Comparison of ENCODE assay signal across 1 cellular context in the genomic region with DNA sequence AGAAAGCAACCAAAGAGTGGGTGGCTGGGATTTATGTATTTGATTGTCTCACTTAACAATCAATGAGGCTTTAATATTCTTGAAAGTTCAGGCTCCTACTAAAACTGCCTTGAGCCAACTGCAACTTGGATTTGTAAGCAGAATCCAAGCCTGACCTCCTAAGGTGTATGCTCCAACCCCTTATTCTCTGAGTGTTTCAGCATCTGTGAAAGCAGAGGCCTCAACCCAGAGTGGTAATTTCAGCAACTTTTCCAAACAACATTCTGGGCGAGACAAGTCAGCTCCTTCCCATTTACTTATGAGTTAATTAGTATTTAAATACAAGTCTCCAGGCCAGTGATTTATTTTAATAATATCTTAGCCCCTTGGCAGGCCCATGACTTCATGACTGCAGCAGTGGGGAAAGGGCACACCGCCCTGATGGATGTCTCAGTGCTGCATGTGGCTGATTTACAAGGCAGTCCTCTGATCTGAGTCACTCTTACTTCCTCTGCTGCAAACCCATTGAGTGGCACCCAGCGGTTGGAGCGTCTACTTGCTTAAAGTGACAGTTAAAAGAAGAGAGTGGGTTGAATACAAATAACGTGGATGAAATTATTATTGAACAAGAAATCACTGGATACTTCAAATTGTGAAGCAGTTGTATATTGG.
TF ChIP-seq lines count a peak whose summit lies in the region.

No MANE protein-coding gene starts in this region.

TF ChIP-seq in GM23338, 12 proteins besides CTCF, POLR2A, EP300 and RAD21 (continued from another document):
- TF ChIP-seq, protein P1, sequence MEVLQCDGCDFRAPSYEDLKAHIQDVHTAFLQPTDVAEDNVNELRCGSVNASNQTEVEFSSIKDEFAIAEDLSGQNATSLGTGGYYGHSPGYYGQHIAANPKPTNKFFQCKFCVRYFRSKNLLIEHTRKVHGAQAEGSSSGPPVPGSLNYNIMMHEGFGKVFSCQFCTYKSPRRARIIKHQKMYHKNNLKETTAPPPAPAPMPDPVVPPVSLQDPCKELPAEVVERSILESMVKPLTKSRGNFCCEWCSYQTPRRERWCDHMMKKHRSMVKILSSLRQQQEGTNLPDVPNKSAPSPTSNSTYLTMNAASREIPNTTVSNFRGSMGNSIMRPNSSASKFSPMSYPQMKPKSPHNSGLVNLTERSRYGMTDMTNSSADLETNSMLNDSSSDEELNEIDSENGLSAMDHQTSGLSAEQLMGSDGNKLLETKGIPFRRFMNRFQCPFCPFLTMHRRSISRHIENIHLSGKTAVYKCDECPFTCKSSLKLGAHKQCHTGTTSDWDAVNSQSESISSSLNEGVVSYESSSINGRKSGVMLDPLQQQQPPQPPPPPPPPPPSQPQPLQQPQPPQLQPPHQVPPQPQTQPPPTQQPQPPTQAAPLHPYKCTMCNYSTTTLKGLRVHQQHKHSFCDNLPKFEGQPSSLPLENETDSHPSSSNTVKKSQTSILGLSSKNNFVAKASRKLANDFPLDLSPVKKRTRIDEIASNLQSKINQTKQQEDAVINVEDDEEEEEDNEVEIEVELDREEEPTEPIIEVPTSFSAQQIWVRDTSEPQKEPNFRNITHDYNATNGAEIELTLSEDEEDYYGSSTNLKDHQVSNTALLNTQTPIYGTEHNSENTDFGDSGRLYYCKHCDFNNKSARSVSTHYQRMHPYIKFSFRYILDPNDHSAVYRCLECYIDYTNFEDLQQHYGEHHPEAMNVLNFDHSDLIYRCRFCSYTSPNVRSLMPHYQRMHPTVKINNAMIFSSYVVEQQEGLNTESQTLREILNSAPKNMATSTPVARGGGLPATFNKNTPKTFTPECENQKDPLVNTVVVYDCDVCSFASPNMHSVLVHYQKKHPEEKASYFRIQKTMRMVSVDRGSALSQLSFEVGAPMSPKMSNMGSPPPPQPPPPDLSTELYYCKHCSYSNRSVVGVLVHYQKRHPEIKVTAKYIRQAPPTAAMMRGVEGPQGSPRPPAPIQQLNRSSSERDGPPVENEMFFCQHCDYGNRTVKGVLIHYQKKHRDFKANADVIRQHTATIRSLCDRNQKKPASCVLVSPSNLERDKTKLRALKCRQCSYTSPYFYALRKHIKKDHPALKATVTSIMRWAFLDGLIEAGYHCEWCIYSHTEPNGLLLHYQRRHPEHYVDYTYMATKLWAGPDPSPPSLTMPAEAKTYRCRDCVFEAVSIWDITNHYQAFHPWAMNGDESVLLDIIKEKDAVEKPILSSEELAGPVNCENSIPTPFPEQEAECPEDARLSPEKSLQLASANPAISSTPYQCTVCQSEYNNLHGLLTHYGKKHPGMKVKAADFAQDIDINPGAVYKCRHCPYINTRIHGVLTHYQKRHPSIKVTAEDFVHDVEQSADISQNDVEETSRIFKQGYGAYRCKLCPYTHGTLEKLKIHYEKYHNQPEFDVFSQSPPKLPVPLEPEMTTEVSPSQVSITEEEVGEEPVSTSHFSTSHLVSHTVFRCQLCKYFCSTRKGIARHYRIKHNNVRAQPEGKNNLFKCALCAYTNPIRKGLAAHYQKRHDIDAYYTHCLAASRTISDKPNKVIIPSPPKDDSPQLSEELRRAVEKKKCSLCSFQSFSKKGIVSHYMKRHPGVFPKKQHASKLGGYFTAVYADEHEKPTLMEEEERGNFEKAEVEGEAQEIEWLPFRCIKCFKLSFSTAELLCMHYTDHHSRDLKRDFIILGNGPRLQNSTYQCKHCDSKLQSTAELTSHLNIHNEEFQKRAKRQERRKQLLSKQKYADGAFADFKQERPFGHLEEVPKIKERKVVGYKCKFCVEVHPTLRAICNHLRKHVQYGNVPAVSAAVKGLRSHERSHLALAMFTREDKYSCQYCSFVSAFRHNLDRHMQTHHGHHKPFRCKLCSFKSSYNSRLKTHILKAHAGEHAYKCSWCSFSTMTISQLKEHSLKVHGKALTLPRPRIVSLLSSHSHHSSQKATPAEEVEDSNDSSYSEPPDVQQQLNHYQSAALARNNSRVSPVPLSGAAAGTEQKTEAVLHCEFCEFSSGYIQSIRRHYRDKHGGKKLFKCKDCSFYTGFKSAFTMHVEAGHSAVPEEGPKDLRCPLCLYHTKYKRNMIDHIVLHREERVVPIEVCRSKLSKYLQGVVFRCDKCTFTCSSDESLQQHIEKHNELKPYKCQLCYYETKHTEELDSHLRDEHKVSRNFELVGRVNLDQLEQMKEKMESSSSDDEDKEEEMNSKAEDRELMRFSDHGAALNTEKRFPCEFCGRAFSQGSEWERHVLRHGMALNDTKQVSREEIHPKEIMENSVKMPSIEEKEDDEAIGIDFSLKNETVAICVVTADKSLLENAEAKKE (CRISPR knock-in tag; IDR thresholded peaks at IDR 0.05), result no peak
- TF ChIP-seq ZNF114 (CRISPR knock-in tag; IDR thresholded peaks at IDR 0.05), result no peak
